ENCODE assay signal across 31 cellular contexts in the genomic region with DNA sequence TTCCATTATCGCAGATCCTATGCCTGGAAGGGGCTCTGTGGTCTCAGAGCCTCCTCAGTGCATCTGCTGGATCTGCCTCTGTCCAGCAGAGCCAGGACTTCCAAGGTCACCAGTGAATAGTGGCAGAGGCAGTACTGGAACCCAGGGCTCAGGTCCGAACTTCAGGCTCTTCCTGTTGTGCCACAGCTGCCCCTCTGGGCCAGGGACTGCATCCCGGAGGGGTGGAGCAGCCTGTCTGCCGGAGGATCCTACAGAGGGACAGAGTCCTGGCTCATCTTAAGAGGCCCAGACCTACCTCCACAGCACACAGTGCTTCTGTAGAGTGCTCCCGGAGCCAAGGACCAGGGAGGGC. TPM values are rescaled to one million over a fixed set of nuclear protein-coding genes. Genes with fewer than 3 reads are reported as not detected.
"Had no signal": no experiment of that assay in that cellular context is flagged by ENCODE, and none has a peak within 500 bp of the region (broad histone marks: within the 10 kb centered on the region; RNA-seq: fewer than 3 reads in every experiment).

No MANE protein-coding gene starts in this region.

- DNase-seq: activated CD4-positive, alpha-beta memory T cell treated with anti-CD3 and anti-CD28 coated beads, Interleukin-2, amount 10 ng/mL, durations not matched to agents 7 days and 5 days; activated CD4-positive, alpha-beta T cell treated with anti-CD3 and anti-CD28 coated beads for 1 hour; activated CD4-positive, alpha-beta T cell treated with anti-CD3 and anti-CD28 coated beads for 48 hours; activated CD4-positive, CD25-positive, alpha-beta regulatory T cell; activated CD8-positive, alpha-beta memory T cell treated with anti-CD3 and anti-CD28 coated beads for 24 hours; activated CD8-positive, alpha-beta memory T cell treated with anti-CD3 and anti-CD28 coated beads, Interleukin-2, amount 10 ng/mL, durations not matched to agents 7 days and 5 days; activated CD8-positive, alpha-beta memory T cell treated with anti-CD3 and anti-CD28 coated beads, Interleukin-2, amount 50 U/mL, for 48 hours; activated effector memory CD4-positive, alpha-beta T cell treated with Interleukin-2 at 50 U/mL for 16 hours; activated naive CD4-positive, alpha-beta T cell treated with anti-CD3 and anti-CD28 coated beads, Interleukin-2, amount 10 ng/mL, durations not matched to agents 7 days and 5 days; activated naive CD8-positive, alpha-beta T cell treated with anti-CD3 and anti-CD28 coated beads, Interleukin-2, amount 50 U/mL, for 24 hours; activated T-cell treated with anti-CD3 and anti-CD28 coated beads, Interleukin-2, amount 50 U/mL, for 48 hours; central memory CD4-positive, alpha-beta T cell; NCI-H1417 treated with DMSO at 0.1 percent for 48 hours; NCI-H187 treated with DMSO at 0.1 percent for 48 hours; NCI-H524 treated with DMSO at 0.1 percent for 48 hours; NK-92 treated with Interleukin-12 subunit alpha and Interleukin-12 subunit beta, amount 100 ng/mL, for 24 hours; PC-3; SIG-M5; T1000; WERI-Rb-1 had no signal

- H3K27ac ChIP-seq: RWPE1, WERI-Rb-1 had no signal

- ATAC-seq: activated CD8-positive, alpha-beta memory T cell treated with anti-CD3 and anti-CD28 coated beads, Interleukin-2, amount 10 ng/mL, durations not matched to agents 7 days and 5 days; activated naive CD8-positive, alpha-beta T cell treated with anti-CD3 and anti-CD28 coated beads, Interleukin-2, amount 50 U/mL, for 24 hours; PC-3; Right ventricle myocardium inferior had no signal

- FAIRE-seq: RCC 7860 had no signal

- H3K27ac Mint-ChIP-seq: activated CD4-positive, alpha-beta memory T cell treated with anti-CD3 and anti-CD28 coated beads, Interleukin-2, amount 10 ng/mL, durations not matched to agents 7 days and 5 days; activated CD8-positive, alpha-beta memory T cell treated with anti-CD3 and anti-CD28 coated beads, Interleukin-2, amount 10 ng/mL, durations not matched to agents 7 days and 5 days; activated naive CD4-positive, alpha-beta T cell treated with anti-CD3 and anti-CD28 coated beads, Interleukin-2, amount 10 ng/mL, durations not matched to agents 7 days and 5 days; activated naive CD8-positive, alpha-beta T cell; activated naive CD8-positive, alpha-beta T cell treated with anti-CD3 and anti-CD28 coated beads, Interleukin-2, amount 50 U/mL, for 24 hours had no signal

- H3K27me3 Mint-ChIP-seq: activated CD8-positive, alpha-beta memory T cell treated with anti-CD3 and anti-CD28 coated beads, Interleukin-2, amount 10 ng/mL, durations not matched to agents 7 days and 5 days; activated naive CD8-positive, alpha-beta T cell; activated naive CD8-positive, alpha-beta T cell treated with anti-CD3 and anti-CD28 coated beads, Interleukin-2, amount 50 U/mL, for 24 hours had no signal

- H3K36me3 Mint-ChIP-seq: activated naive CD8-positive, alpha-beta T cell; brain had no signal

- H3K4me3 Mint-ChIP-seq: activated CD4-positive, alpha-beta memory T cell treated with anti-CD3 and anti-CD28 coated beads, Interleukin-2, amount 10 ng/mL, durations not matched to agents 7 days and 5 days; activated CD8-positive, alpha-beta memory T cell treated with anti-CD3 and anti-CD28 coated beads, Interleukin-2, amount 10 ng/mL, durations not matched to agents 7 days and 5 days; activated naive CD4-positive, alpha-beta T cell treated with anti-CD3 and anti-CD28 coated beads, Interleukin-2, amount 10 ng/mL, durations not matched to agents 7 days and 5 days; activated naive CD8-positive, alpha-beta T cell; activated naive CD8-positive, alpha-beta T cell treated with anti-CD3 and anti-CD28 coated beads, Interleukin-2, amount 50 U/mL, for 24 hours had no signal

- H3K36me3 ChIP-seq: WERI-Rb-1 had no signal

- H3K9me3 Mint-ChIP-seq: activated CD4-positive, alpha-beta memory T cell treated with anti-CD3 and anti-CD28 coated beads, Interleukin-2, amount 10 ng/mL, durations not matched to agents 7 days and 5 days; activated naive CD4-positive, alpha-beta T cell treated with anti-CD3 and anti-CD28 coated beads, Interleukin-2, amount 10 ng/mL, durations not matched to agents 7 days and 5 days; activated naive CD8-positive, alpha-beta T cell treated with anti-CD3 and anti-CD28 coated beads, Interleukin-2, amount 50 U/mL, for 24 hours; brain had no signal

- H3K4me1 Mint-ChIP-seq: activated naive CD8-positive, alpha-beta T cell treated with anti-CD3 and anti-CD28 coated beads, Interleukin-2, amount 50 U/mL, for 24 hours had no signal

RNA-seq across cellular contexts. Expression of gene KNCN, which starts 3.6 kb away (rescaled TPM):
- total RNA-seq: activated CD4-positive, alpha-beta memory T cell treated with anti-CD3 and anti-CD28 coated beads, Interleukin-2, amount 10 ng/mL, durations not matched to agents 7 days and 5 days; activated CD8-positive, alpha-beta memory T cell treated with anti-CD3 and anti-CD28 coated beads, Interleukin-2, amount 10 ng/mL, durations not matched to agents 7 days and 5 days; cerebellum; M059J; NCI-H460; PC-3; Right ventricle myocardium inferior; SK-MEL-5; T-helper 1 cell treated with Interleukin-12 subunit alpha and Interleukin-12 subunit beta and Interleukin-4 antibody, amounts not matched to agents 30 ng/mL and 1 ng/mL, for 36 hours; T-helper 2 cell treated with Interferon-gamma antibody and Interleukin-4, amounts not matched to agents 100 ng/mL and 5 ng/mL, for 36 hours had no signal
